8 cellular contexts compared by ENCODE assay signal in the genomic region with DNA sequence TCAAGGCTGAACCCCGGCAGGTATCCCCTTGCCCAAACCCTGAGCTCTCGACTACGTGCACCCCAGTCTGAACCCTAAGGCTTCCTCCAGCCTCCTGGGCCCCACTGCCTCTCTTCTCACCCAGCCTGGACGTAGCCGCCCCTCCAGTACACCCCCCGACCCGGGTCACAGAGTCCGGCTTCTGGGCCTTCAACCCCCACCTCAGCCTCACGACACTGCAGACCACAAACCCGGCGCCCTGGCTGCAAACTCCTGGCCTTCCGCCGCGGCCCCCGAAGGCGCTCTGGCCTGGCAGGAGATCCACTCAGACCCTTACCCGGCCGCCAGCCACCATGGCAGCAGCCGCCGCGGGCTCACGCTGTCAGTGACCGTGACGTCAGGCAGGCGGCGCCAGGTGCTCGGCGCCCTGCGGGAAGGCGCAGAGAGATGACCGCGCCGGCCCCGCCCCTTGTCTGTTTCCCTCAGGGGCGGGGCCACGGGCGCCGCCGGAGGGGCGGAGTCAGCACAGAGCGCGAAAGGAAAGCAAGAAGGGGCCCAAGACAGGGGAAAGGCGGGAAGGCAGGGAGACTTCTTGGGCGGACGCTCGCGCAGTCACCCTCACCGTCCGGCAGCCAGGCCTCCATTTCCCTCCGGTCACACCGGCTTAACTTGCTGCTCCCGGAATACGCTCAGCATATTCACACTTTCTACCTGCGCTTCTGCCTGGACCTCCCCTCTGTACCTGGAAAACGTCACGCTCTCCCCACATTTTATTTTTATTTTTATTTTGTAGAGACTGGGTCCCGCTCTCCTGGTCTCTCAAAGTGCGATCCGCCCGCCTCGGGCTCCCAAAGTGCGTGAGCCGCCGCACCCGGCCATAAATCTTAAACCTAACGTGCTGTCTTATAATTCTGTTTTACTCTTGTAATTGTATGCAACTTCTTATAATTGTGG. TPM values are rescaled to one million over a fixed set of nuclear protein-coding genes. Genes with fewer than 3 reads are reported as not detected.
A peak's percentile ranks its signal among the peaks of the same experiment; 100 is the strongest.
DNase-seq lines count a peak whose midpoint lies in the region; ATAC-seq and TF ChIP-seq lines count a peak whose summit lies in the region.

A gene with protein sequence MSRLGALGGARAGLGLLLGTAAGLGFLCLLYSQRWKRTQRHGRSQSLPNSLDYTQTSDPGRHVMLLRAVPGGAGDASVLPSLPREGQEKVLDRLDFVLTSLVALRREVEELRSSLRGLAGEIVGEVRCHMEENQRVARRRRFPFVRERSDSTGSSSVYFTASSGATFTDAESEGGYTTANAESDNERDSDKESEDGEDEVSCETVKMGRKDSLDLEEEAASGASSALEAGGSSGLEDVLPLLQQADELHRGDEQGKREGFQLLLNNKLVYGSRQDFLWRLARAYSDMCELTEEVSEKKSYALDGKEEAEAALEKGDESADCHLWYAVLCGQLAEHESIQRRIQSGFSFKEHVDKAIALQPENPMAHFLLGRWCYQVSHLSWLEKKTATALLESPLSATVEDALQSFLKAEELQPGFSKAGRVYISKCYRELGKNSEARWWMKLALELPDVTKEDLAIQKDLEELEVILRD (minus strand): TSS at position 372 of the 933 bp plus-strand sequence. CDS start 471 bp downstream, outside the sequence.

- no peaks in the 10 kb centered on the region for H3K9me3 Mint-ChIP-seq in activated CD4-positive, alpha-beta T cell treated with anti-CD3 and anti-CD28 coated beads, Interleukin-2, amount 10 ng/mL, durations not matched to agents 7 days and 5 days

- ATAC-seq in GM19324 (IDR thresholded peaks at IDR 0.05; ENCODE audit: low FRiP score, unreplicated experiment) (peak; percentile 89), HG03469 (IDR thresholded peaks at IDR 0.05; ENCODE audit: unreplicated experiment) (peak; percentile 86), left lobe of liver (peak; percentile 97)

- DNase-seq in BJ (ENCODE audit: low read depth) (peak; percentile 44), NCI-H748 (lab: John Stamatoyannopoulos, UW; ENCODE audit: unreplicated experiment) (peak; percentile 90), coronary artery (ENCODE audit: low spot score) (peak; percentile 91), left lobe of liver (ENCODE audit: low spot score) (peak; percentile 92)
- DNase-seq in activated CD4-positive, alpha-beta T cell treated with anti-CD3 and anti-CD28 coated beads, Interleukin-2, amount 10 ng/mL, durations not matched to agents 7 days and 5 days = peak; percentile 94
- DNase-seq in stimulated activated CD4-positive, alpha-beta T cell treated with anti-CD3 and anti-CD28 coated beads, Interleukin-2, amount 100 ng/mL, for 4 hours (ENCODE audit: low read depth) = peak; percentile 87

- H3K36me3 ChIP-seq in BJ (ENCODE audit: control insufficient read depth, insufficient read depth, low read length) = peaks cover 3% of the 10 kb centered on the region

- peaks cover 30% of the 10 kb centered on the region for H3K36me3 Mint-ChIP-seq in activated CD4-positive, alpha-beta T cell treated with anti-CD3 and anti-CD28 coated beads, Interleukin-2, amount 10 ng/mL, durations not matched to agents 7 days and 5 days (ENCODE audit: low read depth)

- H3K4me3 ChIP-seq in BJ (ENCODE audit: low read depth, low read length) (peak within 1 kb of the TSS; percentile 95), coronary artery (peak within 1 kb of the TSS; percentile 74)

- no peaks in the 10 kb centered on the region for H3K27me3 ChIP-seq in BJ (ENCODE audit: control insufficient read depth, insufficient read depth, low read length)

- peak within 1 kb of the TSS; percentile 90 for H3K4me3 Mint-ChIP-seq in activated CD4-positive, alpha-beta T cell treated with anti-CD3 and anti-CD28 coated beads, Interleukin-2, amount 10 ng/mL, durations not matched to agents 7 days and 5 days

- peak within 1 kb of the TSS; percentile 63 to 80 for H3K27ac ChIP-seq in coronary artery

- no peaks in the 10 kb centered on the region for H3K27me3 Mint-ChIP-seq in activated CD4-positive, alpha-beta T cell treated with anti-CD3 and anti-CD28 coated beads, Interleukin-2, amount 10 ng/mL, durations not matched to agents 7 days and 5 days

- H3K4me1 Mint-ChIP-seq in activated CD4-positive, alpha-beta T cell treated with anti-CD3 and anti-CD28 coated beads, Interleukin-2, amount 10 ng/mL, durations not matched to agents 7 days and 5 days = peaks cover 38% of the 10 kb centered on the region

- H3K27ac Mint-ChIP-seq in activated CD4-positive, alpha-beta T cell treated with anti-CD3 and anti-CD28 coated beads, Interleukin-2, amount 10 ng/mL, durations not matched to agents 7 days and 5 days = peak within 1 kb of the TSS; percentile 98

- TF ChIP-seq CTCF in BJ (IDR thresholded peaks at IDR 0.05; ENCODE audit: insufficient read depth, low read depth, low read length) (no peak), coronary artery (IDR thresholded peaks at IDR 0.05) (no peak)

- CTCF ChIA-PET in BJ (lab: Yijun Ruan, JAX) = interaction anchor here (0.6 to 1.7 kb wide), 2 partner anchors 140 to 191 kb away, joined by 3 to 4 read pairs; a partner anchor contains a TSS
- CTCF ChIA-PET in activated CD4-positive, alpha-beta T cell treated with anti-CD3 and anti-CD28 coated beads, Interleukin-2, amount 10 ng/mL, durations not matched to agents 7 days and 5 days (lab: Charles Lee) = interaction anchor here (1.0 to 1.5 kb wide), 2 partner anchors 12 to 47 kb away, joined by 3 to 4 read pairs; no protein-coding TSS in a partner anchor

- POLR2A ChIA-PET in BJ (lab: Charles Lee) = no interaction called here
- POLR2A ChIA-PET in activated CD4-positive, alpha-beta T cell treated with anti-CD3 and anti-CD28 coated beads, Interleukin-2, amount 10 ng/mL, durations not matched to agents 7 days and 5 days (lab: Charles Lee) = no interaction called here

RNA-seq across cellular contexts. Expression of the gene that starts here (rescaled TPM):
- polyA plus RNA-seq in BJ (2011; rRNA removed) = 25.1 and 28.3 TPM in 2 replicates
- 11.7 and 12.1 TPM in 2 replicates for polyA minus RNA-seq in BJ (2011; rRNA and poly(A)+ RNA removed)
- total RNA-seq in activated CD4-positive, alpha-beta T cell treated with anti-CD3 and anti-CD28 coated beads, Interleukin-2, amount 10 ng/mL, durations not matched to agents 7 days and 5 days = 10 to 100 TPM; 26.0 to 32.6 TPM
- total RNA-seq in left lobe of liver = 47.3 TPM

Comparison
In these comparisons a context has a peak if more than half of its experiments do, and no peak if none do; other contexts are left out.
1. Peak in every context shown above with its lines: DNase-seq, ATAC-seq, H3K4me3 ChIP-seq and H3K27ac ChIP-seq.
2. DNase-seq: peak in every context shown above with its lines; median percentile 94 in activated CD4-positive, alpha-beta T cell treated with anti-CD3 and anti-CD28 coated beads, Interleukin-2, amount 10 ng/mL, durations not matched to agents 7 days and 5 days; 92 in left lobe of liver; 91 in coronary artery; 90 in NCI-H748; 87 in stimulated activated CD4-positive, alpha-beta T cell treated with anti-CD3 and anti-CD28 coated beads, Interleukin-2, amount 100 ng/mL, for 4 hours; 44 in BJ.